21 cellular contexts compared by ENCODE assay signal in genomic region chr4:86055898-86056297, GRCh38.
DNase-seq lines count a peak whose midpoint lies in the region; ATAC-seq, FAIRE-seq and TF ChIP-seq lines count a peak whose summit lies in the region.
"Had no signal": no experiment of that assay in that cellular context is flagged by ENCODE, and none has a peak within 500 bp of the region (broad histone marks: within the 10 kb centered on the region; RNA-seq: fewer than 3 reads in every experiment).

No MANE protein-coding gene starts in this region.

- ATAC-seq in RWPE2 (ENCODE audit: low read depth) = peak; percentile 63
- ATAC-seq: heart right ventricle, lower lobe of right lung, upper lobe of right lung had no signal

- H3K27me3 ChIP-seq in RWPE2 (ENCODE audit: insufficient read depth, poor library complexity, severe bottlenecking) = no peaks in the 10 kb centered on the region
- H3K27me3 ChIP-seq in effector memory CD4-positive, alpha-beta T cell (replicated peaks; ENCODE audit: control insufficient read depth, insufficient read depth, low read length, poor library complexity, severe bottlenecking) = no peaks in the 10 kb centered on the region
- H3K27me3 ChIP-seq: heart right ventricle, ovary, stomach, upper lobe of right lung had no signal

- H3K9me3 Mint-ChIP-seq in HFFc6 = no peaks in the 10 kb centered on the region
- H3K9me3 Mint-ChIP-seq: activated naive CD8-positive, alpha-beta T cell treated with anti-CD3 and anti-CD28 coated beads, Interleukin-2, amount 10 ng/mL, durations not matched to agents 7 days and 5 days; T-helper 1 cell treated with Interleukin-12 subunit alpha and Interleukin-12 subunit beta and Interleukin-4 antibody, amounts not matched to agents 30 μg/mL and 1 μg/mL, for 36 hours had no signal

- FAIRE-seq in urothelium cell line (lab: Jason Lieb, UNC) = no peak
- FAIRE-seq: GM18507 had no signal

- peaks cover 7% of the 10 kb centered on the region for H3K4me1 ChIP-seq in RWPE2 (ENCODE audit: insufficient read depth, poor library complexity, severe bottlenecking)
- no peaks in the 10 kb centered on the region for H3K4me1 ChIP-seq in effector memory CD4-positive, alpha-beta T cell (ENCODE audit: control insufficient read depth, insufficient read depth, low read length, poor library complexity, severe bottlenecking)
- H3K4me1 ChIP-seq: Caco-2, heart right ventricle, lower lobe of right lung, stomach, upper lobe of right lung had no signal

- peaks cover 8% of the 10 kb centered on the region; the same call in 1 of the 2 replicates for H3K4me1 Mint-ChIP-seq in HFFc6 (ENCODE audit: low read depth)
- H3K4me1 Mint-ChIP-seq: activated naive CD8-positive, alpha-beta T cell treated with anti-CD3 and anti-CD28 coated beads, Interleukin-2, amount 10 ng/mL, durations not matched to agents 7 days and 5 days; B cell had no signal

- TF ChIP-seq CTCF in HFFc6 (IDR thresholded peaks at IDR 0.05) = no peak
- no peak for TF ChIP-seq CTCF in RWPE2 (IDR thresholded peaks at IDR 0.05; ENCODE audit: poor library complexity, severe bottlenecking)
- TF ChIP-seq CTCF in epithelial cell of esophagus (IDR thresholded peaks at IDR 0.05; ENCODE audit: insufficient read depth, low read depth, low read length, missing control alignments) = no peak
- TF ChIP-seq CTCF in retinal pigment epithelial cell (conservative IDR thresholded peaks at IDR 0.05; ENCODE audit: low read depth, low read length) = no peak

- H3K9me3 ChIP-seq in RWPE2 (ENCODE audit: severe bottlenecking) = no peaks in the 10 kb centered on the region
- H3K9me3 ChIP-seq in effector memory CD4-positive, alpha-beta T cell (ENCODE audit: control insufficient read depth, low read length) = no peaks in the 10 kb centered on the region
- H3K9me3 ChIP-seq: Caco-2, heart right ventricle, lower lobe of right lung, ovary, stomach, upper lobe of right lung had no signal

- no peak overlapping the region for H3K27ac ChIP-seq in RWPE2 (ENCODE audit: poor library complexity, severe bottlenecking)
- no peak overlapping the region for H3K27ac ChIP-seq in effector memory CD4-positive, alpha-beta T cell (ENCODE audit: insufficient read depth, low read length, poor library complexity, severe bottlenecking)
- H3K27ac ChIP-seq: heart right ventricle, lower lobe of right lung, ovary, stomach, upper lobe of right lung had no signal

- H3K27me3 Mint-ChIP-seq in HFFc6 (ENCODE audit: insufficient read depth) = no peaks in the 10 kb centered on the region; the same call in 1 of the 2 replicates
- H3K27me3 Mint-ChIP-seq: activated naive CD8-positive, alpha-beta T cell treated with anti-CD3 and anti-CD28 coated beads, Interleukin-2, amount 10 ng/mL, durations not matched to agents 7 days and 5 days had no signal

- H3K4me3 ChIP-seq in RWPE2 (ENCODE audit: severe bottlenecking) = no peak overlapping the region
- no peak overlapping the region for H3K4me3 ChIP-seq in epithelial cell of esophagus (ENCODE audit: low read length)
- no peak overlapping the region for H3K4me3 ChIP-seq in retinal pigment epithelial cell (ENCODE audit: low read length)
- H3K4me3 ChIP-seq in effector memory CD4-positive, alpha-beta T cell (ENCODE audit: insufficient read depth, low read depth, low read length, poor library complexity, severe bottlenecking) = no peak overlapping the region
- H3K4me3 ChIP-seq: heart right ventricle, lower lobe of right lung, ovary, stomach, upper lobe of right lung had no signal

- DNase-seq in HFFc6 (peak; percentile 11), RWPE2 (ENCODE audit: low spot score) (no peak), epithelial cell of esophagus (ENCODE audit: low read depth) (peak; percentile 70), retinal pigment epithelial cell (ENCODE audit: low read depth) (peak; percentile 19), urothelium cell line (ENCODE audit: low spot score) (no peak), HK-2 (ENCODE audit: unreplicated experiment) (no peak), HUDEP-2 (lab: John Stamatoyannopoulos, UW; ENCODE audit: unreplicated experiment in 76 of 76) (no peak)
- DNase-seq in effector memory CD4-positive, alpha-beta T cell = no peak
- DNase-seq: activated CD4-positive, alpha-beta T cell treated with anti-CD3 and anti-CD28 coated beads for 1 hour; activated naive CD8-positive, alpha-beta T cell treated with anti-CD3 and anti-CD28 coated beads, Interleukin-2, amount 10 ng/mL, durations not matched to agents 7 days and 5 days; Caco-2; heart right ventricle; Kasumi-1; lower lobe of right lung; ovary; SHP77 treated with DMSO at 0.1 percent for 48 hours; stomach; upper lobe of right lung had no signal

- H3K36me3 ChIP-seq in RWPE2 (ENCODE audit: low read depth) = no peaks in the 10 kb centered on the region
- H3K36me3 ChIP-seq in effector memory CD4-positive, alpha-beta T cell (ENCODE audit: control insufficient read depth, insufficient read depth, low read length) = no peaks in the 10 kb centered on the region
- H3K36me3 ChIP-seq: heart right ventricle, lower lobe of right lung, ovary, stomach, upper lobe of right lung had no signal

- H3K27ac Mint-ChIP-seq in HFFc6 = no peak overlapping the region
- H3K27ac Mint-ChIP-seq: activated naive CD8-positive, alpha-beta T cell treated with anti-CD3 and anti-CD28 coated beads, Interleukin-2, amount 10 ng/mL, durations not matched to agents 7 days and 5 days; B cell; T-helper 1 cell treated with Interleukin-12 subunit alpha and Interleukin-12 subunit beta and Interleukin-4 antibody, amounts not matched to agents 30 μg/mL and 1 μg/mL, for 36 hours had no signal

- no peaks in the 10 kb centered on the region for H3K36me3 Mint-ChIP-seq in HFFc6 (ENCODE audit: low read depth)
- H3K36me3 Mint-ChIP-seq: activated naive CD8-positive, alpha-beta T cell treated with anti-CD3 and anti-CD28 coated beads, Interleukin-2, amount 10 ng/mL, durations not matched to agents 7 days and 5 days had no signal

- no peak overlapping the region for H3K4me3 Mint-ChIP-seq in HFFc6
- H3K4me3 Mint-ChIP-seq: activated naive CD8-positive, alpha-beta T cell treated with anti-CD3 and anti-CD28 coated beads, Interleukin-2, amount 10 ng/mL, durations not matched to agents 7 days and 5 days; B cell; T-helper 1 cell treated with Interleukin-12 subunit alpha and Interleukin-12 subunit beta and Interleukin-4 antibody, amounts not matched to agents 30 μg/mL and 1 μg/mL, for 36 hours had no signal

Comparison
In these comparisons a context has a peak if more than half of its experiments do, and no peak if none do; other contexts are left out.
1. DNase-seq: peak in HFFc6 (single experiment), epithelial cell of esophagus (single experiment) and retinal pigment epithelial cell (single experiment); none in RWPE2 (single experiment), urothelium cell line (single experiment), effector memory CD4-positive, alpha-beta T cell (0 of 3), HK-2 (single experiment) and HUDEP-2 (0 of 76).